In the genomic region with DNA sequence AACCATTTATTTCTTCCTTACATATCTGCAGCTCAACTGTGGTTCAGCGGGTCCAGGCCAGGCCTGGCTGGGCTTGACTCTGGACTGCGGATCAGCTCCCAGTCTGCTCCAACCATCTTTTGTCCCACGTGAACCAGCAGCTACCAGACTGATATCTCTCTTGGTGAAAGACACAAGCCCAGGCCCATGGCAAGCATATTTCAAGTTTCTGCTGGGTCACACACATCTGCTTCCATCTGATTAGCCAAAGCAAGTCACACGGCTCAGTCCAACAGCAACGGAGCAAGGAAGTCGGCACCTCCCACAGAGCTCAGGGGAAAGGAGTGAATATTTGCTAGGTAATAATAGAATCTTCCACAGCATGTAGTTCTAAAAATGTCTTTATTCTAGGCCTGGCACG, we compare ENCODE assay signal across 29 cellular contexts.
"Had no signal": no experiment of that assay in that cellular context is flagged by ENCODE, and none has a peak within 500 bp of the region (broad histone marks: within the 10 kb centered on the region; RNA-seq: fewer than 3 reads in every experiment).

No MANE protein-coding gene starts in this region.

- H3K4me1 ChIP-seq: esophagus muscularis mucosa, upper lobe of left lung had no signal

- ATAC-seq: activated naive CD8-positive, alpha-beta T cell treated with anti-CD3 and anti-CD28 coated beads, Interleukin-2, amount 50 U/mL, for 24 hours; stimulated activated memory B cell treated with anti-CD40 and anti-IgM and Interleukin-4, amounts not matched to agents 10 μg/mL and 1 μg/mL and 100 μg/mL, for 72 hours; stimulated activated naive CD8-positive, alpha-beta T cell treated with anti-CD3 and anti-CD28 coated beads, Interleukin-15, amount 100 ng/mL, for 72 hours; T-helper 17 cell had no signal

- H3K27me3 ChIP-seq: esophagus muscularis mucosa, ovary, upper lobe of left lung, vagina had no signal

- H3K27ac ChIP-seq: esophagus muscularis mucosa, ovary, upper lobe of left lung, vagina had no signal

- H3K4me2 ChIP-seq: smooth muscle cell had no signal

- H3K36me3 ChIP-seq: esophagus muscularis mucosa, ovary, upper lobe of left lung, vagina had no signal

- FAIRE-seq: endothelial cell of umbilical vein, frontal cortex, islet of Langerhans had no signal

- DNase-seq: activated CD4-positive, alpha-beta memory T cell treated with anti-CD3 and anti-CD28 coated beads, Interleukin-2, amount 10 ng/mL, durations not matched to agents 7 days and 5 days; activated CD4-positive, alpha-beta T cell treated with anti-CD3 and anti-CD28 coated beads, Interleukin-2, amount 10 ng/mL, durations not matched to agents 7 days and 5 days; activated CD4-positive, CD25-positive, alpha-beta regulatory T cell treated with anti-CD3 and anti-CD28 coated beads, Interleukin-2, amount 50 U/mL, for 72 hours; activated CD8-positive, alpha-beta memory T cell treated with anti-CD3 and anti-CD28 coated beads, Interleukin-2, amount 50 U/mL, for 48 hours; activated gamma-delta T cell; activated naive CD8-positive, alpha-beta T cell treated with anti-CD3 and anti-CD28 coated beads, Interleukin-2, amount 50 U/mL, for 24 hours; activated T-cell treated with anti-CD3 and anti-CD28 coated beads, Interleukin-2, amount 50 U/mL, for 24 hours; amygdala; caudate nucleus; cortex of kidney; naive B cell; nephron progenitor cell; ovary; retina; stimulated activated CD4-positive, alpha-beta T cell treated with anti-CD3 and anti-CD28 coated beads, Interleukin-1b, Interleukin-23, amount 100 ng/mL, for 48 hours; stimulated activated CD4-positive, alpha-beta T cell treated with anti-CD3 and anti-CD28 coated beads, Interleukin-4, amount 100 ng/mL, for 4 hours; stimulated activated CD8-positive, alpha-beta memory T cell treated with anti-CD3 and anti-CD28 coated beads, Interleukin-4, amount 100 ng/mL, for 48 hours; stimulated activated naive CD8-positive, alpha-beta T cell treated with anti-CD3 and anti-CD28 coated beads, Interleukin-15, amount 100 ng/mL, for 72 hours; substantia nigra; T-helper 17 cell; T1000; upper lobe of left lung had no signal

- H3K4me3 ChIP-seq: esophagus muscularis mucosa, ovary, smooth muscle cell, upper lobe of left lung, vagina had no signal
